In genomic region chr7:136123352-136123751, GRCh38 we compare ENCODE assay signal across 27 cellular contexts.
"Had no signal": no experiment of that assay in that cellular context is flagged by ENCODE, and none has a peak within 500 bp of the region (broad histone marks: within the 10 kb centered on the region; RNA-seq: fewer than 3 reads in every experiment).

No MANE protein-coding gene starts in this region.

- H3K9ac ChIP-seq: neural progenitor cell, parathyroid adenoma had no signal

- H3K36me3 Mint-ChIP-seq: naive B cell; natural killer cell treated with Interleukin-12 subunit alpha and Interleukin-12 subunit beta and Interleukin-15 and Interleukin-18, amount 100 ng/mL, for 72 hours; neural progenitor cell had no signal

- H3K4me3 Mint-ChIP-seq: naive B cell; naive thymus-derived CD8-positive, alpha-beta T cell; natural killer cell treated with Interleukin-12 subunit alpha and Interleukin-12 subunit beta and Interleukin-15 and Interleukin-18, amount 100 ng/mL, for 72 hours; neural progenitor cell; stimulated activated memory B cell treated with anti-CD40 and anti-IgM and Interleukin-4, amounts not matched to agents 10 μg/mL and 1 μg/mL and 100 μg/mL, for 72 hours; stimulated activated naive CD8-positive, alpha-beta T cell treated with anti-CD3 and anti-CD28 coated beads, Interleukin-15, Interleukin-2, amounts not matched to agents 100 ng/mL and 50 ng/mL, for 24 hours had no signal

- H3K4me1 Mint-ChIP-seq: naive B cell; neural progenitor cell; stimulated activated memory B cell treated with anti-CD40 and anti-IgM and Interleukin-4, amounts not matched to agents 10 μg/mL and 1 μg/mL and 100 μg/mL, for 72 hours had no signal

- H3K4me2 ChIP-seq: neural progenitor cell had no signal

- H3K79me2 ChIP-seq: parathyroid adenoma had no signal

- H3K36me3 ChIP-seq: neural progenitor cell, ovary, right lobe of liver, sigmoid colon, thoracic aorta, thyroid gland, tibial nerve, upper lobe of left lung, vagina had no signal

- H3K4me1 ChIP-seq: neural progenitor cell, parathyroid adenoma, psoas muscle, right lobe of liver, thyroid gland, tibial nerve, upper lobe of left lung, vagina had no signal

- H3K27ac Mint-ChIP-seq: naive B cell; naive thymus-derived CD8-positive, alpha-beta T cell; natural killer cell treated with Interleukin-12 subunit alpha and Interleukin-12 subunit beta and Interleukin-15 and Interleukin-18, amount 100 ng/mL, for 72 hours; neural progenitor cell; progenitor cell of endocrine pancreas; stimulated activated memory B cell treated with anti-CD40 and anti-IgM and Interleukin-4, amounts not matched to agents 10 μg/mL and 1 μg/mL and 100 μg/mL, for 72 hours; stimulated activated naive CD8-positive, alpha-beta T cell treated with anti-CD3 and anti-CD28 coated beads, Interleukin-15, Interleukin-2, amounts not matched to agents 100 ng/mL and 50 ng/mL, for 24 hours had no signal

- ATAC-seq: naive thymus-derived CD8-positive, alpha-beta T cell; psoas muscle; right cardiac atrium; right lobe of liver; stimulated activated memory B cell treated with anti-CD40 and anti-IgM and Interleukin-4, amounts not matched to agents 10 μg/mL and 1 μg/mL and 100 μg/mL, for 72 hours had no signal

- H3K27me3 ChIP-seq: neural progenitor cell, ovary, right lobe of liver, sigmoid colon, thyroid gland, tibial nerve, upper lobe of left lung, vagina had no signal

- DNase-seq: naive B cell; naive thymus-derived CD8-positive, alpha-beta T cell; occipital lobe; ovary; posterior cingulate gyrus; psoas muscle; right cardiac atrium; right lobe of liver; sigmoid colon; small intestine; stimulated activated CD4-positive, alpha-beta T cell treated with anti-CD3 and anti-CD28 coated beads, Interleukin-15, amount 100 ng/mL, for 24 hours; stimulated activated CD4-positive, alpha-beta T cell treated with anti-CD3 and anti-CD28 coated beads, Interleukin-2, amount 100 ng/mL, for 24 hours; stimulated activated CD4-positive, alpha-beta T cell treated with anti-CD3 and anti-CD28 coated beads, Interleukin-2, amount 100 ng/mL, for 48 hours; stimulated activated CD4-positive, alpha-beta T cell treated with anti-CD3 and anti-CD28 coated beads, Interleukin-4, amount 100 ng/mL, for 24 hours; stimulated activated naive CD4-positive, alpha-beta T cell; thyroid gland; trophoblast cell; upper lobe of left lung had no signal

- H3K27ac ChIP-seq: neural progenitor cell, ovary, parathyroid adenoma, psoas muscle, right lobe of liver, sigmoid colon, thoracic aorta, thyroid gland, tibial nerve, upper lobe of left lung, vagina had no signal

- H3K27me3 Mint-ChIP-seq: naive thymus-derived CD8-positive, alpha-beta T cell; natural killer cell treated with Interleukin-12 subunit alpha and Interleukin-12 subunit beta and Interleukin-15 and Interleukin-18, amount 100 ng/mL, for 72 hours; stimulated activated memory B cell treated with anti-CD40 and anti-IgM and Interleukin-4, amounts not matched to agents 10 μg/mL and 1 μg/mL and 100 μg/mL, for 72 hours; stimulated activated naive CD8-positive, alpha-beta T cell treated with anti-CD3 and anti-CD28 coated beads, Interleukin-15, Interleukin-2, amounts not matched to agents 100 ng/mL and 50 ng/mL, for 24 hours had no signal

- H3K9me3 Mint-ChIP-seq: stimulated activated memory B cell treated with anti-CD40 and anti-IgM and Interleukin-4, amounts not matched to agents 10 μg/mL and 1 μg/mL and 100 μg/mL, for 72 hours; stimulated activated naive CD8-positive, alpha-beta T cell treated with anti-CD3 and anti-CD28 coated beads, Interleukin-15, Interleukin-2, amounts not matched to agents 100 ng/mL and 50 ng/mL, for 24 hours had no signal

- H3K4me3 ChIP-seq: neural progenitor cell, ovary, psoas muscle, right lobe of liver, sigmoid colon, thoracic aorta, thyroid gland, tibial nerve, upper lobe of left lung, vagina had no signal

- H3K9me3 ChIP-seq: ovary, psoas muscle, right lobe of liver, sigmoid colon, thoracic aorta, thyroid gland, tibial nerve, upper lobe of left lung, vagina had no signal

- H2AFZ ChIP-seq: neural progenitor cell, parathyroid adenoma had no signal
